In the genomic region with DNA sequence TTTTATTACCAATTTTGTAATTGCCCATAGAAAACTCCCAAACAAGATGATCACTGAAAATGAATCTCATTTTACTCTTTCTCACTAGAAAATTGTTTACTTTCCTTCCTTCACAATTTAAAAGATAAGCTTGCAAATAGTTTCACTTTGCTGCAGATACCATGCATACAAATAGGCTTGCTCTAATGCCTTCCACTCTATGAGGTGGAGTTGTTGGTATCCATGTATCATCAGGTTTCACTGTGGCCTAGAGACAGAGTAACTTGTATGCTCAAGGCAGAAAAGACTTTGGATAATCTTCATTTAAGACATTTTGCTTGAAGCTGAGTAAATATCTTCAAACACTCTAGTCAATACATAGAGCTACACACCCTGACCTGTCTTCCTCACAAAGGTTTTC, we compare ENCODE assay signal across 21 cellular contexts.
"Had no signal": no experiment of that assay in that cellular context is flagged by ENCODE, and none has a peak within 500 bp of the region (broad histone marks: within the 10 kb centered on the region; RNA-seq: fewer than 3 reads in every experiment).

No MANE protein-coding gene starts in this region.

- H3K9me3 Mint-ChIP-seq: activated B cell treated with CpG ODN at 0.5 μM for 24 hours; activated CD4-positive, alpha-beta memory T cell treated with anti-CD3 and anti-CD28 coated beads, Interleukin-2, amount 10 ng/mL, durations not matched to agents 7 days and 5 days; activated naive CD8-positive, alpha-beta T cell treated with anti-CD3 and anti-CD28 coated beads for 36 hours; activated T-helper 17 cell treated with anti-CD3 and anti-CD28 coated beads, Interleukin-2, amount 50 U/mL, for 72 hours; central memory CD8-positive, alpha-beta T cell; naive thymus-derived CD4-positive, alpha-beta T cell; stimulated activated effector memory CD8-positive, alpha-beta T cell treated with anti-CD3 and anti-CD28 coated beads, Interleukin-12 subunit alpha, Interleukin-12 subunit beta, amount 100 ng/mL, for 72 hours had no signal

- ATAC-seq: activated CD8-positive, alpha-beta memory T cell treated with anti-CD3 and anti-CD28 coated beads, Interleukin-2, amount 10 ng/mL, durations not matched to agents 7 days and 5 days; activated T-helper 17 cell treated with anti-CD3 and anti-CD28 coated beads, Interleukin-2, amount 50 U/mL, for 72 hours; gastroesophageal sphincter; heart left ventricle; left ventricle myocardium superior; naive thymus-derived CD4-positive, alpha-beta T cell; pancreas; sciatic nerve; stimulated activated effector memory CD8-positive, alpha-beta T cell treated with anti-CD3 and anti-CD28 coated beads, Interleukin-12 subunit alpha, Interleukin-12 subunit beta, amount 100 ng/mL, for 72 hours; upper lobe of right lung had no signal

- DNase-seq: activated B cell treated with CpG ODN at 0.5 μM for 24 hours; activated CD4-positive, alpha-beta memory T cell treated with anti-CD3 and anti-CD28 coated beads, Interleukin-2, amount 10 ng/mL, durations not matched to agents 7 days and 5 days; activated CD4-positive, alpha-beta T cell treated with anti-CD3 and anti-CD28 coated beads for 48 hours; activated CD8-positive, alpha-beta memory T cell treated with anti-CD3 and anti-CD28 coated beads, Interleukin-2, amount 10 ng/mL, durations not matched to agents 7 days and 5 days; activated naive CD4-positive, alpha-beta T cell; activated naive CD8-positive, alpha-beta T cell treated with anti-CD3 and anti-CD28 coated beads for 36 hours; heart left ventricle; kidney glomerular epithelial cell; left ventricle myocardium superior; naive thymus-derived CD4-positive, alpha-beta T cell; pancreas; stimulated activated CD4-positive, alpha-beta T cell treated with anti-CD3 and anti-CD28 coated beads, Interleukin-4, amount 100 ng/mL, for 24 hours; upper lobe of right lung had no signal

- H3K27me3 Mint-ChIP-seq: activated B cell treated with CpG ODN at 0.5 μM for 24 hours; activated CD4-positive, alpha-beta memory T cell treated with anti-CD3 and anti-CD28 coated beads, Interleukin-2, amount 10 ng/mL, durations not matched to agents 7 days and 5 days; activated CD8-positive, alpha-beta memory T cell treated with anti-CD3 and anti-CD28 coated beads, Interleukin-2, amount 10 ng/mL, durations not matched to agents 7 days and 5 days; activated naive CD8-positive, alpha-beta T cell treated with anti-CD3 and anti-CD28 coated beads for 36 hours; activated T-helper 17 cell treated with anti-CD3 and anti-CD28 coated beads, Interleukin-2, amount 50 U/mL, for 72 hours; central memory CD8-positive, alpha-beta T cell; naive thymus-derived CD4-positive, alpha-beta T cell had no signal

- H3K27ac ChIP-seq: coronary artery, gastroesophageal sphincter, heart left ventricle, pancreas, thoracic aorta, upper lobe of right lung had no signal

- H3K4me1 Mint-ChIP-seq: activated B cell treated with CpG ODN at 0.5 μM for 24 hours; activated CD4-positive, alpha-beta memory T cell treated with anti-CD3 and anti-CD28 coated beads, Interleukin-2, amount 10 ng/mL, durations not matched to agents 7 days and 5 days; activated CD8-positive, alpha-beta memory T cell treated with anti-CD3 and anti-CD28 coated beads, Interleukin-2, amount 10 ng/mL, durations not matched to agents 7 days and 5 days; activated naive CD8-positive, alpha-beta T cell treated with anti-CD3 and anti-CD28 coated beads for 36 hours; activated T-helper 17 cell treated with anti-CD3 and anti-CD28 coated beads, Interleukin-2, amount 50 U/mL, for 72 hours; central memory CD8-positive, alpha-beta T cell; stimulated activated effector memory CD8-positive, alpha-beta T cell treated with anti-CD3 and anti-CD28 coated beads, Interleukin-12 subunit alpha, Interleukin-12 subunit beta, amount 100 ng/mL, for 72 hours had no signal

- H3K27me3 ChIP-seq: gastroesophageal sphincter, heart left ventricle, pancreas, upper lobe of right lung had no signal

- H3K4me3 ChIP-seq: coronary artery, gastroesophageal sphincter, heart left ventricle, pancreas, smooth muscle cell, thoracic aorta, upper lobe of right lung had no signal

- H3K9me3 ChIP-seq: gastroesophageal sphincter, heart left ventricle, pancreas, thoracic aorta, upper lobe of right lung had no signal

- H3K27ac Mint-ChIP-seq: activated B cell treated with CpG ODN at 0.5 μM for 24 hours; activated CD4-positive, alpha-beta memory T cell treated with anti-CD3 and anti-CD28 coated beads, Interleukin-2, amount 10 ng/mL, durations not matched to agents 7 days and 5 days; activated CD8-positive, alpha-beta memory T cell treated with anti-CD3 and anti-CD28 coated beads, Interleukin-2, amount 10 ng/mL, durations not matched to agents 7 days and 5 days; activated naive CD8-positive, alpha-beta T cell treated with anti-CD3 and anti-CD28 coated beads for 36 hours; activated T-helper 17 cell treated with anti-CD3 and anti-CD28 coated beads, Interleukin-2, amount 50 U/mL, for 72 hours; naive thymus-derived CD4-positive, alpha-beta T cell; stimulated activated effector memory CD8-positive, alpha-beta T cell treated with anti-CD3 and anti-CD28 coated beads, Interleukin-12 subunit alpha, Interleukin-12 subunit beta, amount 100 ng/mL, for 72 hours had no signal

- H3K4me3 Mint-ChIP-seq: activated B cell treated with CpG ODN at 0.5 μM for 24 hours; activated CD4-positive, alpha-beta memory T cell treated with anti-CD3 and anti-CD28 coated beads, Interleukin-2, amount 10 ng/mL, durations not matched to agents 7 days and 5 days; activated CD8-positive, alpha-beta memory T cell treated with anti-CD3 and anti-CD28 coated beads, Interleukin-2, amount 10 ng/mL, durations not matched to agents 7 days and 5 days; activated naive CD8-positive, alpha-beta T cell treated with anti-CD3 and anti-CD28 coated beads for 36 hours; activated T-helper 17 cell treated with anti-CD3 and anti-CD28 coated beads, Interleukin-2, amount 50 U/mL, for 72 hours; central memory CD8-positive, alpha-beta T cell; naive thymus-derived CD4-positive, alpha-beta T cell; stimulated activated effector memory CD8-positive, alpha-beta T cell treated with anti-CD3 and anti-CD28 coated beads, Interleukin-12 subunit alpha, Interleukin-12 subunit beta, amount 100 ng/mL, for 72 hours had no signal

- H3K4me2 ChIP-seq: smooth muscle cell had no signal

- H3K36me3 Mint-ChIP-seq: activated CD8-positive, alpha-beta memory T cell treated with anti-CD3 and anti-CD28 coated beads, Interleukin-2, amount 10 ng/mL, durations not matched to agents 7 days and 5 days had no signal

- H3K4me1 ChIP-seq: gastroesophageal sphincter, heart left ventricle, pancreas, upper lobe of right lung had no signal
